ENCODE assay signal across 19 cellular contexts in genomic region chr19:17127671-17128070, GRCh38. TPM values are rescaled to one million over a fixed set of nuclear protein-coding genes. Genes with fewer than 3 reads are reported as not detected.
DNase-seq lines count a peak whose midpoint lies in the region; ATAC-seq lines count a peak whose summit lies in the region.
"Had no signal": no experiment of that assay in that cellular context is flagged by ENCODE, and none has a peak within 500 bp of the region (broad histone marks: within the 10 kb centered on the region; RNA-seq: fewer than 3 reads in every experiment).

No MANE protein-coding gene starts in this region.

- peaks cover 5 to 63% (median 25%) of the 10 kb centered on the region in 4 donors for H3K4me1 Mint-ChIP-seq in CD4-positive, CD25-positive, alpha-beta regulatory T cell
- H3K4me1 Mint-ChIP-seq in activated T-helper 17 cell treated with anti-CD3 and anti-CD28 coated beads, Interleukin-2, amount 50 U/mL, for 72 hours: peaks cover 17% of the 10 kb centered on the region

- H3K9me3 Mint-ChIP-seq in CD4-positive, CD25-positive, alpha-beta regulatory T cell: peaks cover 0 to under 1% (median 0%) of the 10 kb centered on the region in 7 donors
- no peaks in the 10 kb centered on the region for H3K9me3 Mint-ChIP-seq in activated T-helper 17 cell treated with anti-CD3 and anti-CD28 coated beads, Interleukin-2, amount 50 U/mL, for 72 hours
- H3K9me3 Mint-ChIP-seq: H9 had no signal

- H3K27ac ChIP-seq in CD4-positive, CD25-positive, alpha-beta regulatory T cell (ENCODE audit: insufficient read depth, low read length, poor library complexity, severe bottlenecking): peak overlapping the region; percentile 47
- H3K27ac ChIP-seq: colonic mucosa, epithelial cell of prostate, HL-60, uterus had no signal

- DNase-seq in CD4-positive, CD25-positive, alpha-beta regulatory T cell: no peak
- DNase-seq in NCI-H1694 (lab: John Stamatoyannopoulos, UW) (peak; percentile 26), myocyte (ENCODE audit: low read depth) (peak; percentile 9), left lobe of liver (ENCODE audit: low spot score) (no peak), NCI-H345 treated with DMSO at 0.1 percent for 48 hours (lab: John Stamatoyannopoulos, UW; ENCODE audit: unreplicated experiment) (no peak)
- DNase-seq: activated T-cell treated with anti-CD3 and anti-CD28 coated beads, Interleukin-2, amount 50 U/mL, for 1 hour; anterior cingulate cortex; colonic mucosa; H9; KG1; NCI-H345; PC-3; stimulated activated CD4-positive, alpha-beta T cell treated with anti-CD3 and anti-CD28 coated beads, Interleukin-4, amount 100 ng/mL, for 4 hours; uterus had no signal

- no peak overlapping the region for H3K4me3 ChIP-seq in CD4-positive, CD25-positive, alpha-beta regulatory T cell (ENCODE audit: low read depth, low read length)
- H3K4me3 ChIP-seq: colonic mucosa, uterus had no signal

- H3K27ac Mint-ChIP-seq in CD4-positive, CD25-positive, alpha-beta regulatory T cell: peak overlapping the region; percentile 26 to 65 (median 65)
- peak overlapping the region; percentile 65 for H3K27ac Mint-ChIP-seq in activated T-helper 17 cell treated with anti-CD3 and anti-CD28 coated beads, Interleukin-2, amount 50 U/mL, for 72 hours

- H3K36me3 ChIP-seq in CD4-positive, CD25-positive, alpha-beta regulatory T cell (ENCODE audit: control insufficient read depth, insufficient read depth, low read length): no peaks in the 10 kb centered on the region
- H3K36me3 ChIP-seq: colonic mucosa, uterus had no signal

- H3K36me3 Mint-ChIP-seq in CD4-positive, CD25-positive, alpha-beta regulatory T cell: peaks cover 12% of the 10 kb centered on the region
- H3K36me3 Mint-ChIP-seq in activated T-helper 17 cell treated with anti-CD3 and anti-CD28 coated beads, Interleukin-2, amount 50 U/mL, for 72 hours (ENCODE audit: low read depth): peaks cover 30% of the 10 kb centered on the region

- peak overlapping the region in 1 of 4 donors; percentile 50 for H3K4me3 Mint-ChIP-seq in CD4-positive, CD25-positive, alpha-beta regulatory T cell
- H3K4me3 Mint-ChIP-seq in activated T-helper 17 cell treated with anti-CD3 and anti-CD28 coated beads, Interleukin-2, amount 50 U/mL, for 72 hours: peak overlapping the region; percentile 91
- H3K4me3 Mint-ChIP-seq: H9 had no signal

- no peaks in the 10 kb centered on the region for H3K27me3 ChIP-seq in CD4-positive, CD25-positive, alpha-beta regulatory T cell (ENCODE audit: control insufficient read depth, insufficient read depth, low read length)
- H3K27me3 ChIP-seq: colonic mucosa, uterus had no signal

- peaks cover 40% of the 10 kb centered on the region for H3K4me1 ChIP-seq in CD4-positive, CD25-positive, alpha-beta regulatory T cell (ENCODE audit: control insufficient read depth, insufficient read depth, low read length, poor library complexity, severe bottlenecking)
- H3K4me1 ChIP-seq: uterus had no signal

- ATAC-seq in CD4-positive, CD25-positive, alpha-beta regulatory T cell (ENCODE audit: low read depth in 2 of 2): no peak
- ATAC-seq in activated T-helper 17 cell treated with anti-CD3 and anti-CD28 coated beads, Interleukin-2, amount 50 U/mL, for 72 hours (replicated peaks): no peak
- ATAC-seq in HG03354 (IDR thresholded peaks at IDR 0.05; ENCODE audit: poor library complexity, severe bottlenecking, unreplicated experiment) (no peak), left lobe of liver (no peak), HG03280 (IDR thresholded peaks at IDR 0.05; ENCODE audit: unreplicated experiment) (no peak)
- ATAC-seq: PC-3 had no signal

- H3K9me3 ChIP-seq in CD4-positive, CD25-positive, alpha-beta regulatory T cell (ENCODE audit: control insufficient read depth in 2 of 2, low read length in 2 of 2): no peaks in the 10 kb centered on the region
- H3K9me3 ChIP-seq: colonic mucosa, uterus had no signal

- no peaks in the 10 kb centered on the region for H3K27me3 Mint-ChIP-seq in CD4-positive, CD25-positive, alpha-beta regulatory T cell
- H3K27me3 Mint-ChIP-seq in activated T-helper 17 cell treated with anti-CD3 and anti-CD28 coated beads, Interleukin-2, amount 50 U/mL, for 72 hours: no peaks in the 10 kb centered on the region

RNA-seq across cellular contexts. Expression of gene MYO9B, which starts 52.1 kb away (rescaled TPM):
- 252 TPM for total RNA-seq in CD4-positive, CD25-positive, alpha-beta regulatory T cell
- polyA plus RNA-seq in CD4-positive, CD25-positive, alpha-beta regulatory T cell: 1 to 10 TPM; 3.4 to 6.7 (median 4.9) TPM
- 100 to 1,000 TPM; 149 to 152 TPM for total RNA-seq in activated T-helper 17 cell treated with anti-CD3 and anti-CD28 coated beads, Interleukin-2, amount 50 U/mL, for 72 hours
- total RNA-seq in myocyte (35.8 and 43.4 TPM in 2 replicates), left lobe of liver (28.9 TPM)
- polyA plus RNA-seq in myocyte (2012): 51.2 TPM

RNA-seq across cellular contexts. Expression of gene HAUS8, which starts 52.4 kb away (rescaled TPM):
- 26.9 TPM for total RNA-seq in CD4-positive, CD25-positive, alpha-beta regulatory T cell
- 10 to 100 TPM; 11.0 to 12.7 (median 11.1) TPM for polyA plus RNA-seq in CD4-positive, CD25-positive, alpha-beta regulatory T cell
- 10 to 100 TPM; 26.0 to 35.2 TPM for total RNA-seq in activated T-helper 17 cell treated with anti-CD3 and anti-CD28 coated beads, Interleukin-2, amount 50 U/mL, for 72 hours
- total RNA-seq in myocyte (3.3 and 5.4 TPM in 2 replicates), left lobe of liver (5.1 TPM)
- 5.0 TPM for polyA plus RNA-seq in myocyte (2012)

Comparison
In these comparisons a context has a peak if more than half of its experiments do, and no peak if none do; other contexts are left out.
1. DNase-seq: peak in NCI-H1694 (single experiment) and myocyte (single experiment); none in CD4-positive, CD25-positive, alpha-beta regulatory T cell (0 of 3), left lobe of liver (single experiment) and NCI-H345 treated with DMSO at 0.1 percent for 48 hours (single experiment).